In the genomic region with DNA sequence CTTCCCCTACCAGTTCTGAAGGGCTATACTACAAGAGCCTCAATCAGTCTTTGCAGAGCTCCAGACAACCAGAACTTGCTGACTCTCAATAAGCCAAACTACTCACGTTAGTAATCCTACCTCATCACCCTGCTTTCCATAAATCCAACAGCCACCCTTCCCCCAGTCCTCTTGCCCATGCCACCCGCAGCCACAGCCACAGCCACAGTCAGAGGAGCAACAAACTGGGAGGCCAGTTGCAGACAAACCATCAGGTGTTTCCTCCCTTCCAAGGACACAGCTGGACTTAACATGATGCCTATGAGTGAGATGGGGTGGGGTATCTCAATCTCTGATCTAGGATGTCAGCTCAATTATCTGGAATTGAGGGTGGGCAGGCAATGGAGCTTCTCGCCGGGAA, we compare ENCODE assay signal across 1 cellular context.
TF ChIP-seq lines count a peak whose summit lies in the region.

No MANE protein-coding gene starts in this region.

TF ChIP-seq in WTC11, 78 proteins besides CTCF, POLR2A, EP300 and RAD21:
- TF ChIP-seq FOXP4 (CRISPR knock-in tag; IDR thresholded peaks at IDR 0.05) (no peak), ZNF317 (CRISPR knock-in tag; IDR thresholded peaks at IDR 0.05; ENCODE audit: borderline replicate concordance, low read depth) (no peak), ETV6 (CRISPR knock-in tag; IDR thresholded peaks at IDR 0.05) (no peak), ERG (CRISPR knock-in tag; IDR thresholded peaks at IDR 0.05) (no peak), NR3C1 (CRISPR knock-in tag; conservative IDR thresholded peaks at IDR 0.05; ENCODE audit: low read depth) (no peak), NFE2L1 (CRISPR knock-in tag; IDR thresholded peaks at IDR 0.05) (no peak), ZNF121 (CRISPR knock-in tag; IDR thresholded peaks at IDR 0.05) (no peak), TP53 (CRISPR knock-in tag; IDR thresholded peaks at IDR 0.05) (no peak), CREM (CRISPR knock-in tag; IDR thresholded peaks at IDR 0.05) (no peak), ZMAT4 (CRISPR knock-in tag; IDR thresholded peaks at IDR 0.05) (no peak)
- TF ChIP-seq, protein P1, sequence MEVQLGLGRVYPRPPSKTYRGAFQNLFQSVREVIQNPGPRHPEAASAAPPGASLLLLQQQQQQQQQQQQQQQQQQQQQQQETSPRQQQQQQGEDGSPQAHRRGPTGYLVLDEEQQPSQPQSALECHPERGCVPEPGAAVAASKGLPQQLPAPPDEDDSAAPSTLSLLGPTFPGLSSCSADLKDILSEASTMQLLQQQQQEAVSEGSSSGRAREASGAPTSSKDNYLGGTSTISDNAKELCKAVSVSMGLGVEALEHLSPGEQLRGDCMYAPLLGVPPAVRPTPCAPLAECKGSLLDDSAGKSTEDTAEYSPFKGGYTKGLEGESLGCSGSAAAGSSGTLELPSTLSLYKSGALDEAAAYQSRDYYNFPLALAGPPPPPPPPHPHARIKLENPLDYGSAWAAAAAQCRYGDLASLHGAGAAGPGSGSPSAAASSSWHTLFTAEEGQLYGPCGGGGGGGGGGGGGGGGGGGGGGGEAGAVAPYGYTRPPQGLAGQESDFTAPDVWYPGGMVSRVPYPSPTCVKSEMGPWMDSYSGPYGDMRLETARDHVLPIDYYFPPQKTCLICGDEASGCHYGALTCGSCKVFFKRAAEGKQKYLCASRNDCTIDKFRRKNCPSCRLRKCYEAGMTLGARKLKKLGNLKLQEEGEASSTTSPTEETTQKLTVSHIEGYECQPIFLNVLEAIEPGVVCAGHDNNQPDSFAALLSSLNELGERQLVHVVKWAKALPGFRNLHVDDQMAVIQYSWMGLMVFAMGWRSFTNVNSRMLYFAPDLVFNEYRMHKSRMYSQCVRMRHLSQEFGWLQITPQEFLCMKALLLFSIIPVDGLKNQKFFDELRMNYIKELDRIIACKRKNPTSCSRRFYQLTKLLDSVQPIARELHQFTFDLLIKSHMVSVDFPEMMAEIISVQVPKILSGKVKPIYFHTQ (CRISPR knock-in tag; IDR thresholded peaks at IDR 0.05), result no peak
- TF ChIP-seq, protein P2, sequence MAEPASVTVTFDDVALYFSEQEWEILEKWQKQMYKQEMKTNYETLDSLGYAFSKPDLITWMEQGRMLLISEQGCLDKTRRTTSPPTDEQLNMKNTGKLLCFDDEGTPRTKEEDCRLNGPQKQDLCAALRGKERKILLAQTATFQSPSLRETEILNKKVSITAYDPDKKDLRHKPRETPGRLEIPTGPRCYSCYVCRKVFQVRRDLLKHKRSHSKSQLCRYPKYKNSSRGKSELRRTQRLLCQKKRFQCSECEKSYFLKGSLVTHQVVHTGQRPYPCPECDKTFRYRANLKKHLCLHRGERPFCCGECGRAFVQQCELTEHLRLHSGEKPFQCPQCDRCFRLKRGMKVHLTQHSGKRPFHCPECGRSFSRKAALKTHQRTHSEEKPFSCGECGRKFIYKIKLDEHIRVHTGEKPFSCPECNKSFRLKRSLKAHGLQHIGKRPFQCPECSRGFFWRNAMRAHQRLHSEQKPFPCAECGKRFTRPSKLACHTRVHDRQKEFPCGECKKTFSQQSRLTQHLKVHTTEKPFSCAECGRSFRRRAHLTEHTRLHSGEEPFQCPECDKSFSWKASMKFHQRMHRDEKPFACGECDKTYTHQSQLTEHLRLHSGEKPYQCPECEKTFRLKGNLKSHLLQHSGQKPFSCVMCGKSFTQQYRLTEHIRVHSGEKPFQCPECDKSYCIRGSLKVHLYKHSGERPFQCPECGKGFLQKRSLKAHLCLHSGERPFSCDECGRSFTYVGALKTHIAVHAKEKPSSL (CRISPR knock-in tag; conservative IDR thresholded peaks at IDR 0.05), result no peak
